11 cellular contexts compared by ENCODE assay signal in genomic region chr13:59111711-59112110, GRCh38.
DNase-seq lines count a peak whose midpoint lies in the region; ATAC-seq, FAIRE-seq and TF ChIP-seq lines count a peak whose summit lies in the region.
"Had no signal": no experiment of that assay in that cellular context is flagged by ENCODE, and none has a peak within 500 bp of the region (broad histone marks: within the 10 kb centered on the region; RNA-seq: fewer than 3 reads in every experiment).

No MANE protein-coding gene starts in this region.

- H3K27me3 ChIP-seq in AG04450 (ENCODE audit: control insufficient read depth, insufficient read depth, low read length) = no peaks in the 10 kb centered on the region
- no peaks in the 10 kb centered on the region for H3K27me3 ChIP-seq in endothelial cell of umbilical vein (ENCODE audit: control insufficient read depth in 2 of 2, insufficient read depth in 2 of 2, low read length in 2 of 2)
- H3K27me3 ChIP-seq: vagina had no signal

- H2AFZ ChIP-seq in endothelial cell of umbilical vein (ENCODE audit: low read depth, low read length) = peak overlapping the region; percentile 79

- H3K4me1 ChIP-seq in endothelial cell of umbilical vein (ENCODE audit: control insufficient read depth, extremely low read depth, insufficient read depth, low read length) = peaks cover 6% of the 10 kb centered on the region
- H3K4me1 ChIP-seq: vagina had no signal

- H3K9me3 ChIP-seq in AG04450 (ENCODE audit: control insufficient read depth, insufficient read depth, low read length) = no peaks in the 10 kb centered on the region
- H3K9me3 ChIP-seq in endothelial cell of umbilical vein (replicated peaks; ENCODE audit: control insufficient read depth, insufficient read depth, low read length) = no peaks in the 10 kb centered on the region
- H3K9me3 ChIP-seq: vagina had no signal

- no peak for TF ChIP-seq POLR2A in endothelial cell of umbilical vein (IDR thresholded peaks at IDR 0.05; ENCODE audit: low read depth, low read length)

- H3K27ac Mint-ChIP-seq in neural crest cell (ENCODE audit: unreplicated experiment) = peak overlapping the region; percentile 20
- H3K27ac Mint-ChIP-seq: B cell had no signal

- TF ChIP-seq CTCF in AG04450 (IDR thresholded peaks at IDR 0.05; ENCODE audit: low read depth, low read length) (no peak), endothelial cell of umbilical vein (IDR thresholded peaks at IDR 0.05; ENCODE audit: extremely low read depth in 1 of 2, insufficient read depth in 1 of 2, low read depth in 1 of 2, low read length in 2 of 2) (no peak), neural crest cell (conservative IDR thresholded peaks at IDR 0.05) (no peak)

- peak overlapping the region; percentile 66 for H3K4me3 Mint-ChIP-seq in neural crest cell
- H3K4me3 Mint-ChIP-seq: B cell had no signal

- H3K27ac ChIP-seq in AG04450 (ENCODE audit: low read depth, low read length) (peak overlapping the region; percentile 81), endothelial cell of umbilical vein (ENCODE audit: insufficient read depth, low read depth, low read length) (no peak overlapping the region)
- H3K27ac ChIP-seq: vagina had no signal

- dilution Hi-C loops in endothelial cell of umbilical vein (cut with MboI; ENCODE audit: extremely low pct_ligation_motif_present, low sequenced_read_pairs) = no loop called here

- CTCF ChIA-PET in AG04450 (lab: Charles Lee) (interaction anchor here (1.2 kb wide), 1 partner anchor 660 kb away, joined by 3 read pairs; no protein-coding TSS in a partner anchor), endothelial cell of umbilical vein (lab: Charles Lee) (interaction anchor here (0.9 to 1.3 kb wide), 2 partner anchors 10 to 571 kb away, joined by 3 read pairs; no protein-coding TSS in a partner anchor)

- BruUV-seq in endothelial cell of umbilical vein (replicated peaks; lab: Mats Ljungman, UMichigan) = no TSS peak

- DNase-seq in AG04450 (ENCODE audit: low read depth, low spot score) (peak; percentile 42), NCI-H460 (ENCODE audit: extremely low read depth, low read depth) (peak; percentile 18), endothelial cell of umbilical vein (ENCODE audit: low read depth, low spot score) (peak; percentile 43), neural crest cell (ENCODE audit: low read depth, low spot score) (no peak), T-helper 2 cell (no peak), NCI-H2171 (lab: John Stamatoyannopoulos, UW) (no peak)
- DNase-seq: GDM1 had no signal

- H3K9me1 ChIP-seq in endothelial cell of umbilical vein (replicated peaks; ENCODE audit: control insufficient read depth, extremely low read depth, insufficient read depth, low read length) = no peaks in the 10 kb centered on the region

- H3K27me3 Mint-ChIP-seq in neural crest cell (ENCODE audit: low read depth) = no peaks in the 10 kb centered on the region
- H3K27me3 Mint-ChIP-seq: B cell had no signal

- H3K4me3 ChIP-seq in AG04450 (ENCODE audit: low read depth, low read length) (peak overlapping the region; percentile 29), endothelial cell of umbilical vein (replicated peaks in 1 of 3; ENCODE audit: insufficient read depth in 1 of 3, low read depth in 1 of 3, low read length in 3 of 3) (no peak overlapping the region)
- H3K4me3 ChIP-seq: vagina had no signal

- H3K4me1 Mint-ChIP-seq in neural crest cell = peaks cover 14% of the 10 kb centered on the region
- H3K4me1 Mint-ChIP-seq: B cell had no signal

- no peak for ATAC-seq in GM18511 (IDR thresholded peaks at IDR 0.05; ENCODE audit: unreplicated experiment)
- no peak for ATAC-seq in HG03571 (IDR thresholded peaks at IDR 0.05; ENCODE audit: unreplicated experiment)

- H4K20me1 ChIP-seq in endothelial cell of umbilical vein (replicated peaks; ENCODE audit: control insufficient read depth, extremely low read depth, insufficient read depth, low read length) = no peaks in the 10 kb centered on the region

- no peak overlapping the region for H3K9ac ChIP-seq in endothelial cell of umbilical vein (replicated peaks; ENCODE audit: extremely low read depth, insufficient read depth, low read length)

- peaks cover 4% of the 10 kb centered on the region for H3K9me3 Mint-ChIP-seq in neural crest cell

- no peaks in the 10 kb centered on the region for H3K79me2 ChIP-seq in endothelial cell of umbilical vein (ENCODE audit: control insufficient read depth, insufficient read depth, low read length)

- H3K4me2 ChIP-seq in endothelial cell of umbilical vein (ENCODE audit: insufficient read depth, low read length) = no peak overlapping the region

- peaks cover 8% of the 10 kb centered on the region for H3K36me3 Mint-ChIP-seq in neural crest cell (ENCODE audit: low read depth)

- no peak for FAIRE-seq in endothelial cell of umbilical vein (lab: Jason Lieb, UNC)

- POLR2A ChIA-PET in AG04450 (lab: Yijun Ruan, JAX) = interaction anchor here (1.4 kb wide), 1 partner anchor 9 kb away, joined by 5 read pairs; no protein-coding TSS in a partner anchor
- POLR2A ChIA-PET in endothelial cell of umbilical vein (lab: Charles Lee) = no interaction called here

- H3K36me3 ChIP-seq in endothelial cell of umbilical vein (ENCODE audit: control insufficient read depth in 2 of 2, extremely low read depth in 1 of 2, insufficient read depth in 2 of 2, low read length in 2 of 2) = no peaks in the 10 kb centered on the region
- H3K36me3 ChIP-seq: vagina had no signal

- intact Hi-C loops in endothelial cell of umbilical vein (cut with micrococcal nuclease) = no loop called here

TF ChIP-seq in endothelial cell of umbilical vein, 7 proteins besides CTCF, POLR2A, EP300 and RAD21:
- TF ChIP-seq POLR2AphosphoS5 (IDR thresholded peaks at IDR 0.05; ENCODE audit: insufficient read depth, low read depth, low read length) (no peak), MYC (IDR thresholded peaks at IDR 0.05; ENCODE audit: low read depth, low read length) (no peak), EZH2 (IDR thresholded peaks at IDR 0.05; ENCODE audit: borderline replicate concordance, low read depth, low read length, severe bottlenecking) (no peak), GATA2 (IDR thresholded peaks at IDR 0.05; ENCODE audit: insufficient read depth, insufficient read length, low read depth, low read length) (no peak), MAX (IDR thresholded peaks at IDR 0.05; ENCODE audit: insufficient read depth, insufficient read length) (no peak), FOS (IDR thresholded peaks at IDR 0.05; ENCODE audit: borderline replicate concordance, insufficient read depth, low read length) (no peak), JUN (IDR thresholded peaks at IDR 0.05; ENCODE audit: borderline replicate concordance, insufficient read depth, insufficient read length, low read depth) (no peak)

Comparison
In these comparisons a context has a peak if more than half of its experiments do, and no peak if none do; other contexts are left out.
1. DNase-seq: peak in AG04450 (single experiment), NCI-H460 (single experiment) and endothelial cell of umbilical vein (single experiment); none in neural crest cell (single experiment), T-helper 2 cell (0 of 5) and NCI-H2171 (single experiment).